14 cellular contexts compared by ENCODE assay signal in the genomic region with DNA sequence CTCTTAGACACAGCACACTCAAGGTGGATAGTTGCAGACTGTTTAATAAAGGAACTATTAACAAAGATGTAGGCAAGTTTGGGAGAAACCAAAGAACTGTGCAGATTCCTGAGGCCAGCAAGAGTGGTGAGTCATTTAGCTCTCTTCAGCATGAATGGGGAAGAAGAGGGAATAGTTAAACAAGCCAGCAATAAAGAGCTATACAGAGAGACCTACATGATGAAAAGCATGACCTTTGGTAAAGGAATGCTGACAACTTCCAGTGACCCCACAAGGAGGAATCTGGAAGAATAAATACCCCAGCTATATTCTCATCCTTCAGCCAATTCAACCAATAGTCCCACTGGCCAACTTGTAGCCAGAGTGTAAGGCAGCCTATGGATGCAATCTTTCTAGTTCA.
A peak's percentile ranks its signal among the peaks of the same experiment; 100 is the strongest.
DNase-seq lines count a peak whose midpoint lies in the region; ATAC-seq and TF ChIP-seq lines count a peak whose summit lies in the region.
"Had no signal": no experiment of that assay in that cellular context is flagged by ENCODE, and none has a peak within 500 bp of the region (broad histone marks: within the 10 kb centered on the region; RNA-seq: fewer than 3 reads in every experiment).

No MANE protein-coding gene starts in this region.

- CTCF ChIA-PET in AG04449 (lab: Yijun Ruan, JAX), result no interaction called here

- no peaks in the 10 kb centered on the region for H3K36me3 Mint-ChIP-seq in brain

- H3K4me3 Mint-ChIP-seq in brain, result no peak overlapping the region

- no peaks in the 10 kb centered on the region for H3K36me3 ChIP-seq in kidney epithelial cell (ENCODE audit: control insufficient read depth, insufficient read depth, low read length)

- ATAC-seq in GM21390 (IDR thresholded peaks at IDR 0.05; ENCODE audit: unreplicated experiment) (no peak), HG03354 (IDR thresholded peaks at IDR 0.05; ENCODE audit: poor library complexity, severe bottlenecking, unreplicated experiment) (no peak)
- ATAC-seq: left ventricle myocardium superior had no signal

- TF ChIP-seq CTCF in AG04449 (IDR thresholded peaks at IDR 0.05; ENCODE audit: insufficient read depth, low read length, missing control alignments) (no peak), HFF-Myc (IDR thresholded peaks at IDR 0.05; ENCODE audit: low read depth, low read length, missing control alignments) (no peak), brain (conservative IDR thresholded peaks at IDR 0.05) (no peak), kidney epithelial cell (IDR thresholded peaks at IDR 0.05; ENCODE audit: insufficient read depth, low read length, poor library complexity, severe bottlenecking) (no peak)

- H3K9me3 Mint-ChIP-seq in brain, result no peaks in the 10 kb centered on the region

- H3K27me3 ChIP-seq in kidney epithelial cell (ENCODE audit: control insufficient read depth, insufficient read depth, low read length), result no peaks in the 10 kb centered on the region

- peaks cover 85% of the 10 kb centered on the region for H3K4me1 Mint-ChIP-seq in brain

- POLR2A ChIA-PET in AG04449 (lab: Yijun Ruan, JAX), result no interaction called here

- peak overlapping the region in 3 of 5 experiments; percentile 14 to 41 (median 30) for H3K27ac Mint-ChIP-seq in brain

- H3K4me3 ChIP-seq in AG04449 (ENCODE audit: low read depth, low read length), result no peak overlapping the region
- no peak overlapping the region for H3K4me3 ChIP-seq in HFF-Myc (replicated peaks; ENCODE audit: low read depth, low read length)
- no peak overlapping the region for H3K4me3 ChIP-seq in kidney epithelial cell (ENCODE audit: low read depth, low read length)
- H3K4me3 ChIP-seq: coronary artery, PC-9 had no signal

- peak; percentile 66 for DNase-seq in AG04449 (ENCODE audit: low read depth, low spot score)
- DNase-seq in HFF-Myc (ENCODE audit: extremely low read depth, low read depth), result peak; percentile 39
- DNase-seq in kidney epithelial cell (ENCODE audit: low read depth), result peak; percentile 76
- no peak for DNase-seq in activated CD4-positive, alpha-beta T cell treated with anti-CD3 and anti-CD28 coated beads, Interleukin-2, amount 50 U/mL, for 48 hours
- DNase-seq in NCI-H2171 treated with DMSO at 0.1 percent for 48 hours (lab: John Stamatoyannopoulos, UW), result no peak
- DNase-seq: left ventricle myocardium superior; NCI-H2227 treated with DMSO at 0.1 percent for 48 hours; stimulated activated CD4-positive, alpha-beta T cell treated with anti-CD3 and anti-CD28 coated beads, Interleukin-15, amount 100 ng/mL, for 24 hours; T-helper 9 cell had no signal

- no peaks in the 10 kb centered on the region for H3K27me3 Mint-ChIP-seq in brain

Comparison
In these comparisons a context has a peak if more than half of its experiments do, and no peak if none do; other contexts are left out.
1. DNase-seq: peak in AG04449 (single experiment), HFF-Myc (single experiment) and kidney epithelial cell (single experiment); none in activated CD4-positive, alpha-beta T cell treated with anti-CD3 and anti-CD28 coated beads, Interleukin-2, amount 50 U/mL, for 48 hours (0 of 2) and NCI-H2171 treated with DMSO at 0.1 percent for 48 hours (single experiment).